In the genomic region with DNA sequence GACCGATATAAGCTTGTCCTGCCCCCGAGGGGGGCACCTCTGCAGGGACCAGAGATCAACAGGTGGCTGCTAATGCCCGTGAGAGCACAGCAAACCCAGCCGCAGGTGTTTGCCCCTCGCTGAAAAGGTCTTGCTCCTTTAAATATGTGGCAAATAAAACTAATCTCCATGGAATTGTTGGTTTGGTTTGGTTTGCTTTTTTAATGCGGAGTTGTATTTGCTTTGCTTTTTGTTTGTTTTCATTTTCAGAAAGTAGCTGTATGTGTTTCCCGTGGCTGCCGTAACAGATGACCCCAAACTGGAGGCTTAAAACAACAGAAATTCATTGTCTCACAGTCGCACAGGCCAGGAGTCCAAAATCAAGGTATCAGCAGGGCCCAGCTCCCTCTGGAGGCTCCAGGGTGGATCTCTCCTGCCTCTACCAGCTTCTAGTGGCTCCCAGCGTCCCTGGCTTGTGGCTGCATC, we compare ENCODE assay signal across 14 cellular contexts.
DNase-seq lines count a peak whose midpoint lies in the region; ATAC-seq and TF ChIP-seq lines count a peak whose summit lies in the region.
"Had no signal": no experiment of that assay in that cellular context is flagged by ENCODE, and none has a peak within 500 bp of the region (broad histone marks: within the 10 kb centered on the region; RNA-seq: fewer than 3 reads in every experiment).

No MANE protein-coding gene starts in this region.

- no peak overlapping the region for H2AFZ ChIP-seq in GM23338

- H3K36me3 Mint-ChIP-seq in GM23338 (ENCODE audit: low read depth) = no peaks in the 10 kb centered on the region
- no peaks in the 10 kb centered on the region for H3K36me3 Mint-ChIP-seq in activated naive CD4-positive, alpha-beta T cell treated with anti-CD3 and anti-CD28 coated beads, Interleukin-2, amount 10 ng/mL, durations not matched to agents 7 days and 5 days

- peak; percentile 43 for DNase-seq in GM23338 (ENCODE audit: low spot score)
- DNase-seq in Panc1 (ENCODE audit: low read depth, low spot score) = no peak
- peak; percentile 38 for DNase-seq in stomach
- DNase-seq in occipital lobe (lab: John Stamatoyannopoulos, UW) = no peak
- no peak for DNase-seq in activated naive CD4-positive, alpha-beta T cell treated with anti-CD3 and anti-CD28 coated beads, Interleukin-2, amount 10 ng/mL, durations not matched to agents 7 days and 5 days
- DNase-seq: activated CD4-positive, alpha-beta T cell treated with anti-CD3 and anti-CD28 coated beads, Interleukin-2, amount 10 ng/mL, durations not matched to agents 24 days and 14 days; amygdala; NCI-H187; T-helper 1 cell; testis had no signal

- H3K4me1 ChIP-seq in GM23338 (ENCODE audit: insufficient read depth) = peaks cover 16% of the 10 kb centered on the region; the same call in 1 of the 2 replicates
- H3K4me1 ChIP-seq in Panc1 (ENCODE audit: control insufficient read depth, insufficient read depth, low read length) = peaks cover 3% of the 10 kb centered on the region; the same call in 1 of the 2 replicates
- H3K4me1 ChIP-seq in esophagus (ENCODE audit: control insufficient read depth in 2 of 2, insufficient read depth in 2 of 2, low read length in 1 of 2) = peaks cover 0 to 19% of the 10 kb centered on the region in 2 donors
- peaks cover 8 to 36% (median 21%) of the 10 kb centered on the region in 4 donors for H3K4me1 ChIP-seq in stomach
- H3K4me1 ChIP-seq: testis had no signal

- TF ChIP-seq POLR2A in stomach (IDR thresholded peaks at IDR 0.05) = no peak

- peak; percentile 47 for ATAC-seq in GM23338
- ATAC-seq in Panc1 = peak; percentile 77
- ATAC-seq in esophagus mucosa = no peak

- CTCF ChIA-PET in Panc1 (lab: Charles Lee) = no interaction called here
- CTCF ChIA-PET in activated naive CD4-positive, alpha-beta T cell treated with anti-CD3 and anti-CD28 coated beads, Interleukin-2, amount 10 ng/mL, durations not matched to agents 7 days and 5 days (lab: Charles Lee) = no interaction called here

- no peaks in the 10 kb centered on the region for H3K36me3 ChIP-seq in GM23338 (ENCODE audit: insufficient read depth)
- H3K36me3 ChIP-seq in Panc1 (ENCODE audit: control insufficient read depth, insufficient read depth, low read length) = no peaks in the 10 kb centered on the region
- peaks cover 0 to 7% of the 10 kb centered on the region in 2 donors for H3K36me3 ChIP-seq in esophagus (ENCODE audit: control insufficient read depth in 2 of 2, insufficient read depth in 2 of 2, low read length in 1 of 2)
- no peaks in the 10 kb centered on the region for H3K36me3 ChIP-seq in stomach

- H3K4me1 Mint-ChIP-seq in GM23338 = peaks cover 23% of the 10 kb centered on the region
- H3K4me1 Mint-ChIP-seq in activated naive CD4-positive, alpha-beta T cell treated with anti-CD3 and anti-CD28 coated beads, Interleukin-2, amount 10 ng/mL, durations not matched to agents 7 days and 5 days = no peaks in the 10 kb centered on the region
- H3K4me1 Mint-ChIP-seq: activated CD4-positive, alpha-beta T cell treated with anti-CD3 and anti-CD28 coated beads, Interleukin-2, amount 10 ng/mL, durations not matched to agents 24 days and 14 days had no signal

- peaks cover 2% of the 10 kb centered on the region for H3K27me3 Mint-ChIP-seq in GM23338 (ENCODE audit: insufficient read depth, low read depth, poor library complexity)
- H3K27me3 Mint-ChIP-seq in activated naive CD4-positive, alpha-beta T cell treated with anti-CD3 and anti-CD28 coated beads, Interleukin-2, amount 10 ng/mL, durations not matched to agents 7 days and 5 days = no peaks in the 10 kb centered on the region

- no peaks in the 10 kb centered on the region for H3K79me2 ChIP-seq in GM23338 (replicated peaks; ENCODE audit: insufficient read depth)

- H3K27ac ChIP-seq in GM23338 (ENCODE audit: low read depth) = peak overlapping the region; percentile 69; the same call in 1 of the 2 replicates
- no peak overlapping the region for H3K27ac ChIP-seq in Panc1 (ENCODE audit: low read length)
- peak overlapping the region; percentile 86 to 87 for H3K27ac ChIP-seq in esophagus (ENCODE audit: low read depth in 2 of 2, low read length in 1 of 2)
- peak overlapping the region; percentile 71 to 86 (median 85) for H3K27ac ChIP-seq in stomach
- H3K27ac ChIP-seq: testis had no signal

- H3K9me2 ChIP-seq in GM23338 (ENCODE audit: insufficient read depth) = no peaks in the 10 kb centered on the region

- H3K9me3 ChIP-seq in Panc1 (ENCODE audit: control insufficient read depth, insufficient read depth, low read depth, low read length) (no peaks in the 10 kb centered on the region), esophagus (ENCODE audit: control insufficient read depth in 2 of 2, insufficient read depth in 1 of 2, low read depth in 1 of 2, low read length in 1 of 2) (no peaks in the 10 kb centered on the region), stomach (no peaks in the 10 kb centered on the region)
- H3K9me3 ChIP-seq: testis had no signal

- no peaks in the 10 kb centered on the region for H3K9me3 Mint-ChIP-seq in GM23338
- H3K9me3 Mint-ChIP-seq in activated naive CD4-positive, alpha-beta T cell treated with anti-CD3 and anti-CD28 coated beads, Interleukin-2, amount 10 ng/mL, durations not matched to agents 7 days and 5 days = no peaks in the 10 kb centered on the region
- H3K9me3 Mint-ChIP-seq: activated CD4-positive, alpha-beta T cell treated with anti-CD3 and anti-CD28 coated beads, Interleukin-2, amount 10 ng/mL, durations not matched to agents 24 days and 14 days; nephron progenitor cell had no signal

- no TSS peak for BruUV-seq in Panc1 (replicated peaks; lab: Mats Ljungman, UMichigan)

- H3K4me3 Mint-ChIP-seq in GM23338 = no peak overlapping the region
- no peak overlapping the region for H3K4me3 Mint-ChIP-seq in activated naive CD4-positive, alpha-beta T cell treated with anti-CD3 and anti-CD28 coated beads, Interleukin-2, amount 10 ng/mL, durations not matched to agents 7 days and 5 days
- H3K4me3 Mint-ChIP-seq: activated CD4-positive, alpha-beta T cell treated with anti-CD3 and anti-CD28 coated beads, Interleukin-2, amount 10 ng/mL, durations not matched to agents 24 days and 14 days had no signal

- H3K4me3 ChIP-seq in GM23338 (no peak overlapping the region), Panc1 (ENCODE audit: low read depth in 2 of 2, low read length in 2 of 2) (no peak overlapping the region), esophagus (ENCODE audit: low read depth in 1 of 2, low read length in 2 of 2) (no peak overlapping the region), stomach (no peak overlapping the region)
- H3K4me3 ChIP-seq: smooth muscle cell, testis had no signal

- in situ Hi-C loops in Panc1 (cut with HindIII; ENCODE audit: low pct_unique_long_range_greater_than_20kb, low sequenced_read_pairs) = no loop called here

- no peak overlapping the region; the same call in 1 of the 2 replicates for H3K27ac Mint-ChIP-seq in GM23338
- no peak overlapping the region for H3K27ac Mint-ChIP-seq in activated naive CD4-positive, alpha-beta T cell treated with anti-CD3 and anti-CD28 coated beads, Interleukin-2, amount 10 ng/mL, durations not matched to agents 7 days and 5 days
- H3K27ac Mint-ChIP-seq: activated CD4-positive, alpha-beta T cell treated with anti-CD3 and anti-CD28 coated beads, Interleukin-2, amount 10 ng/mL, durations not matched to agents 24 days and 14 days; nephron progenitor cell had no signal

- peak in 1 of 2 experiments; percentile 23; a peak in 2 of 4 replicates for TF ChIP-seq CTCF in GM23338 (conservative IDR thresholded peaks at IDR 0.05; ENCODE audit: low read depth in 2 of 2)
- TF ChIP-seq CTCF in Panc1 (IDR thresholded peaks at IDR 0.05) = no peak
- TF ChIP-seq CTCF in stomach (IDR thresholded peaks at IDR 0.05) = no peak

- no peak overlapping the region for H3K4me2 ChIP-seq in GM23338
- H3K4me2 ChIP-seq: smooth muscle cell had no signal

- 75 to 78% methylated on average over 10 of the region's 10 CpGs for WGBS in esophagus, 2 donors
- WGBS in stomach, 5 donors = 26 to 63% (median 34%) methylated on average over 10 of the region's 10 CpGs

- TF ChIP-seq EP300 in stomach (IDR thresholded peaks at IDR 0.05) = no peak

- H3F3A ChIP-seq in GM23338 (replicated peaks; ENCODE audit: low read depth) = no peaks in the 10 kb centered on the region; the same call in 1 of the 2 replicates

- no peaks in the 10 kb centered on the region for H4K20me1 ChIP-seq in GM23338 (replicated peaks; ENCODE audit: insufficient read depth)

- intact Hi-C loops in Panc1 (cut with micrococcal nuclease; ENCODE audit: unreplicated experiment) = no loop called here
- intact Hi-C loops in stomach (cut with DNase I; ENCODE audit: low total_unique reads) = no loop called here

- POLR2A ChIA-PET in Panc1 (lab: Charles Lee) = interaction anchor here (0.6 to 0.7 kb wide), 2 partner anchors 22 to 91 kb away, joined by 3 to 4 read pairs; no protein-coding TSS in a partner anchor

- H3K27me3 ChIP-seq in GM23338 (ENCODE audit: insufficient read depth) (no peaks in the 10 kb centered on the region), Panc1 (ENCODE audit: control insufficient read depth, insufficient read depth, low read length) (no peaks in the 10 kb centered on the region), esophagus (ENCODE audit: control insufficient read depth in 1 of 2, insufficient read depth in 2 of 2, low read length in 2 of 2) (no peaks in the 10 kb centered on the region), stomach (peaks cover 0 to 8% (median 0%) of the 10 kb centered on the region in 3 donors)
- H3K27me3 ChIP-seq: testis had no signal

Comparison
In these comparisons a context has a peak if more than half of its experiments do, and no peak if none do; other contexts are left out.
1. DNase-seq: peak in GM23338 (single experiment) and stomach (single experiment); none in Panc1 (single experiment), occipital lobe (single experiment) and activated naive CD4-positive, alpha-beta T cell treated with anti-CD3 and anti-CD28 coated beads, Interleukin-2, amount 10 ng/mL, durations not matched to agents 7 days and 5 days (single experiment).